ENCODE assay signal across 8 cellular contexts in genomic region chr15:67839929-67840746, GRCh38. TPM values are rescaled to one million over a fixed set of nuclear protein-coding genes. Genes with fewer than 3 reads are reported as not detected.
DNase-seq lines count a peak whose midpoint lies in the region; ATAC-seq and TF ChIP-seq lines count a peak whose summit lies in the region.

TSS of gene RNU6-1 (minus strand) at chr15:67840045.

- TF ChIP-seq POLR2A in NB4 (IDR thresholded peaks at IDR 0.05; ENCODE audit: extremely low read depth, insufficient read length), result peak; percentile 94
- TF ChIP-seq POLR2A in gastroesophageal sphincter (IDR thresholded peaks at IDR 0.05), result peak; percentile 84 to 92

- peak; percentile 63 for DNase-seq in GM04503 (ENCODE audit: low read depth)
- DNase-seq in HFFc6, result peak; percentile 93
- DNase-seq in NB4 (ENCODE audit: low read depth), result peak; percentile 92
- peak; percentile 94 for DNase-seq in SK-N-DZ (ENCODE audit: low spot score)
- DNase-seq in activated naive CD4-positive, alpha-beta T cell treated with anti-CD3 and anti-CD28 coated beads, Interleukin-2, amount 50 U/mL, for 16 hours, result peak; percentile 97
- DNase-seq in non-pigmented ciliary epithelial cell (ENCODE audit: low read depth), result peak; percentile 65
- peak; percentile 98 for DNase-seq in superior temporal gyrus (ENCODE audit: extremely low spot score)

- H3K4me3 Mint-ChIP-seq in HFFc6, result peak within 1 kb of the TSS; percentile 81

- H3K9me3 ChIP-seq in gastroesophageal sphincter, result no peaks in the 10 kb centered on the region

- peaks cover 47% of the 10 kb centered on the region for H3K4me1 Mint-ChIP-seq in HFFc6 (ENCODE audit: low read depth)

- no peak for TF ChIP-seq CTCF in HFFc6 (IDR thresholded peaks at IDR 0.05)
- no peak for TF ChIP-seq CTCF in NB4 (IDR thresholded peaks at IDR 0.05; ENCODE audit: low read depth, low read length)
- no peak for TF ChIP-seq CTCF in gastroesophageal sphincter (IDR thresholded peaks at IDR 0.05)

- no peaks in the 10 kb centered on the region for H3K36me3 Mint-ChIP-seq in HFFc6 (ENCODE audit: low read depth)

- TF ChIP-seq EP300 in gastroesophageal sphincter (IDR thresholded peaks at IDR 0.05), result no peak

- H3K4me1 ChIP-seq in gastroesophageal sphincter, result peaks cover 0 to 59% (median 12%) of the 10 kb centered on the region in 3 donors

- peak within 1 kb of the TSS; percentile 88 for H3K27ac Mint-ChIP-seq in HFFc6

- peaks cover 3% of the 10 kb centered on the region; the same call in 1 of the 2 replicates for H3K9me3 Mint-ChIP-seq in HFFc6

- 0 to 1% methylated on average over 36 to 37 of the region's 62 CpGs for WGBS in gastroesophageal sphincter (ENCODE audit: low coverage in 1 of 2), 2 donors

- H3K4me3 ChIP-seq in NB4 (ENCODE audit: low read depth, low read length) (peak within 1 kb of the TSS; percentile 83), gastroesophageal sphincter (peak within 1 kb of the TSS; percentile 66 to 96)

- peak within 1 kb of the TSS; percentile 91 to 100 (median 98) for H3K27ac ChIP-seq in gastroesophageal sphincter

- peak; percentile 94 for ATAC-seq in gastroesophageal sphincter

- peaks cover 11% of the 10 kb centered on the region for H3K27me3 ChIP-seq in gastroesophageal sphincter

- H3K36me3 ChIP-seq in gastroesophageal sphincter, result no peaks in the 10 kb centered on the region

- peaks cover 20% of the 10 kb centered on the region for H3K27me3 Mint-ChIP-seq in HFFc6 (ENCODE audit: insufficient read depth)

RNA-seq across cellular contexts. Expression of gene RNU6-1, which starts in this region (rescaled TPM):
- total RNA-seq in HFFc6 (2021; fragmentation: NEBNext Ultra II Directional; extraction: Animal tissue kit (Norgen Biotek cat#: 25700)), result not detected
- not detected in 2 replicates for polyA plus RNA-seq in SK-N-DZ (2014; cell fraction: cytosol; rRNA removed)
- polyA plus RNA-seq in SK-N-DZ (2014; cell fraction: nucleus; rRNA removed), result not detected in 2 replicates
- not detected for total RNA-seq in gastroesophageal sphincter

Comparison
In these comparisons a context has a peak if more than half of its experiments do, and no peak if none do; other contexts are left out.
1. Peak in every context shown above with its lines: DNase-seq, ATAC-seq, H3K4me3 ChIP-seq and H3K27ac ChIP-seq.
2. Peak in DNase-seq in HFFc6; RNA of the gene not detected or under 1 TPM.
3. Peak in ATAC-seq, H3K4me3 ChIP-seq and H3K27ac ChIP-seq in gastroesophageal sphincter; RNA of the gene not detected or under 1 TPM.